In the genomic region with DNA sequence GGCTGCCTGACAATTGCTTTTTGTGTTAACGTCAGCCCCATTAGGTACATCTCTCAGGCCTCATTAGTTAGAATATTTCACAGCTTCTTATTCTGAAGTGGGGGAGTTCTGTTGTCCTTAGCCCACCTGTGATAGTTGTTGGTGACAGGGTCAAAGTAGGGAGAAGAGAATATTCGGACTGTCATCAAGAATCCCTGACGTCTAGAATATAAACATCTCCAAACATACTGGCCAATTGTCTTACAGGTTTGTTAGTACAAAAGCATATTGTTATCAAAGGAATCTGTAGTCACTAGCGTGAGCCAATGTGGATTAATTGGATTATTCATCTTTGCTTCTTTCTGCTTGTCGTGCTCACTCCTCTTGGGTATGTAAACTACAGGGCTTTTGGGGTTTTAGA, we compare ENCODE assay signal across 16 cellular contexts.
A peak's percentile ranks its signal among the peaks of the same experiment; 100 is the strongest.
DNase-seq lines count a peak whose midpoint lies in the region; ATAC-seq and TF ChIP-seq lines count a peak whose summit lies in the region.
"Had no signal": no experiment of that assay in that cellular context is flagged by ENCODE, and none has a peak within 500 bp of the region (broad histone marks: within the 10 kb centered on the region; RNA-seq: fewer than 3 reads in every experiment).

No MANE protein-coding gene starts in this region.

- H3K27me3 ChIP-seq in ectodermal cell (ENCODE audit: control insufficient read depth, insufficient read depth, low read length, poor library complexity, severe bottlenecking) (no peaks in the 10 kb centered on the region), spleen (replicated peaks in 1 of 7) (no peaks in the 10 kb centered on the region), lower lobe of right lung (ENCODE audit: low read depth) (no peaks in the 10 kb centered on the region)

- H3K27ac ChIP-seq in ectodermal cell (ENCODE audit: insufficient read depth, low read depth, low read length, poor library complexity, severe bottlenecking), result peak overlapping the region; percentile 26
- H3K27ac ChIP-seq in spleen, result no peak overlapping the region
- H3K27ac ChIP-seq in lower lobe of right lung, result no peak overlapping the region

- WGBS in ectodermal cell, 2 experiments, result 54 to 57% methylated on average over 3 to 5 of the region's 5 CpGs
- WGBS in spleen, 5 donors, result 92 to 97% (median 95%) methylated on average over 5 of the region's 5 CpGs

- TF ChIP-seq CTCF in spleen (IDR thresholded peaks at IDR 0.05 in 8 of 11, conservative IDR thresholded peaks at IDR 0.05 in 3 of 11) (no peak), lower lobe of right lung (IDR thresholded peaks at IDR 0.05) (no peak)

- peaks cover 9% of the 10 kb centered on the region for H3K4me1 Mint-ChIP-seq in activated naive CD4-positive, alpha-beta T cell treated with anti-CD3 and anti-CD28 coated beads, Interleukin-2, amount 10 ng/mL, durations not matched to agents 7 days and 5 days

- no peaks in the 10 kb centered on the region for H3K27me3 Mint-ChIP-seq in activated naive CD4-positive, alpha-beta T cell treated with anti-CD3 and anti-CD28 coated beads, Interleukin-2, amount 10 ng/mL, durations not matched to agents 7 days and 5 days

- in situ Hi-C loops in SK-MEL-5 (cut with HindIII; ENCODE audit: low pct_unique_long_range_greater_than_20kb, low sequenced_read_pairs), result no loop called here

- peaks cover 6% of the 10 kb centered on the region for H3K9me3 Mint-ChIP-seq in activated naive CD4-positive, alpha-beta T cell treated with anti-CD3 and anti-CD28 coated beads, Interleukin-2, amount 10 ng/mL, durations not matched to agents 7 days and 5 days

- TF ChIP-seq POLR2A in spleen (IDR thresholded peaks at IDR 0.05), result no peak

- H3K36me3 Mint-ChIP-seq in activated naive CD4-positive, alpha-beta T cell treated with anti-CD3 and anti-CD28 coated beads, Interleukin-2, amount 10 ng/mL, durations not matched to agents 7 days and 5 days, result peaks cover 28% of the 10 kb centered on the region

- H3K36me3 ChIP-seq in ectodermal cell (ENCODE audit: control insufficient read depth, insufficient read depth, low read length) (peaks cover 15% of the 10 kb centered on the region), spleen (peaks cover 0 to 40% (median 9%) of the 10 kb centered on the region in 6 donors), lower lobe of right lung (peaks cover 5% of the 10 kb centered on the region)

- DNase-seq in SK-MEL-5 (ENCODE audit: low read depth, low spot score) (peak; percentile 58), middle frontal gyrus (ENCODE audit: extremely low spot score, low spot score) (peak; percentile 27), spleen (no peak), lower lobe of right lung (no peak)
- no peak for DNase-seq in activated naive CD4-positive, alpha-beta T cell treated with anti-CD3 and anti-CD28 coated beads, Interleukin-2, amount 10 ng/mL, durations not matched to agents 7 days and 5 days
- DNase-seq: EL, H9, MV-4-11, NCI-H1417, NCI-H1930, NCI-H446, NCI-H69, OCI-M1, SIG-M5 had no signal

- intact Hi-C loops in spleen (cut with DNase I; ENCODE audit: low total_unique reads) (no loop called here), lower lobe of right lung (cut with DNase I) (no loop called here)

- H3K4me1 ChIP-seq in ectodermal cell (ENCODE audit: control insufficient read depth, insufficient read depth, low read length) (peaks cover 7% of the 10 kb centered on the region), spleen (peaks cover 0 to 2% (median 0%) of the 10 kb centered on the region in 6 donors), lower lobe of right lung (no peaks in the 10 kb centered on the region)

- H3K9me3 ChIP-seq in ectodermal cell (ENCODE audit: control insufficient read depth, low read length) (no peaks in the 10 kb centered on the region), spleen (peaks cover 0 to 24% (median 11%) of the 10 kb centered on the region in 8 donors), lower lobe of right lung (peaks cover 11% of the 10 kb centered on the region)

- H3K4me3 Mint-ChIP-seq in activated naive CD4-positive, alpha-beta T cell treated with anti-CD3 and anti-CD28 coated beads, Interleukin-2, amount 10 ng/mL, durations not matched to agents 7 days and 5 days, result no peak overlapping the region
- H3K4me3 Mint-ChIP-seq: H9 had no signal

- no peak overlapping the region for H3K4me3 ChIP-seq in ectodermal cell (ENCODE audit: insufficient read depth, low read depth, low read length)
- H3K4me3 ChIP-seq in spleen, result no peak overlapping the region
- no peak overlapping the region for H3K4me3 ChIP-seq in lower lobe of right lung

- CTCF ChIA-PET in activated naive CD4-positive, alpha-beta T cell treated with anti-CD3 and anti-CD28 coated beads, Interleukin-2, amount 10 ng/mL, durations not matched to agents 7 days and 5 days (lab: Charles Lee), result no interaction called here

- ATAC-seq in lower lobe of right lung (no peak), GM21423 (IDR thresholded peaks at IDR 0.05; ENCODE audit: unreplicated experiment) (no peak)

- H3K27ac Mint-ChIP-seq in activated naive CD4-positive, alpha-beta T cell treated with anti-CD3 and anti-CD28 coated beads, Interleukin-2, amount 10 ng/mL, durations not matched to agents 7 days and 5 days, result no peak overlapping the region
- H3K27ac Mint-ChIP-seq: H9 had no signal

Comparison
In these comparisons a context has a peak if more than half of its experiments do, and no peak if none do; other contexts are left out.
1. DNase-seq: peak in SK-MEL-5 (single experiment) and middle frontal gyrus (single experiment); none in activated naive CD4-positive, alpha-beta T cell treated with anti-CD3 and anti-CD28 coated beads, Interleukin-2, amount 10 ng/mL, durations not matched to agents 7 days and 5 days (single experiment), spleen (single experiment) and lower lobe of right lung (single experiment).